In the genomic region with DNA sequence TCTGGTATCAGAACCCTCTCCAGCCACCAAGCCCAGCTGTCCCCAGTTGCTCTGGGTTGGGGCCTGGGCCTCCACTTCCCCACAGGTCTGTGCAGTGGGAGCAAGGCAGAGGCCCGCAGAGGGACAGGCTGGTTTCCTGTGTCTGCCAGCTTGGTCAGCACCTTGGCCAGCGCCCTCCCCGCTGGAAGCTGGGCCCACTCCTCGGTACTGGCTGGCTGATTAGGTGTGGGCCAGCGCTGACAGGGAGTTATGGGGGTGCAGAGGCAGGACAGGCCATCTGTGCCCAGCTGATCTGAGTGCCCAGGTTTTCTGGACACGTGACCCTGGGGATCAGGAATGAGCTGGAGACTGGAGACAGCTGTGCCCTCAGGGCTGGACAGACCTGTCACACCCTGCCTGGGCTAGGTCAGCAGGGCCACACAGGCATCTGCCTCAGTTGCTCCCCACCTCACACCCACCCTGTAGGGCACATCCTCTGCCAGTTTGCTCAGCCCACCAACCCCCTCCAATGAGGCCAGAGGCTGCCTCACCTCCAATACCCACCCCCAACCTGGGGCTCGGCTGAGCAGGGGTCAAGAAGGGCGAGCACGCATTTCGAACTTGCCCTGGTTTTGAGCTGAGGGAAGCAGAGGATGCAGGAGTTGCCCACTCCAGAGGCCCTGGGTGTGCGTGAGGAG, we compare ENCODE assay signal across 1 cellular context.
A peak's percentile ranks its signal among the peaks of the same experiment; 100 is the strongest.
TF ChIP-seq lines count a peak whose summit lies in the region.

No MANE protein-coding gene starts in this region.

TF ChIP-seq in HepG2, 621 proteins besides CTCF, POLR2A, EP300 and RAD21 (continued from another document and continues in another):
- TF ChIP-seq, protein P1, sequence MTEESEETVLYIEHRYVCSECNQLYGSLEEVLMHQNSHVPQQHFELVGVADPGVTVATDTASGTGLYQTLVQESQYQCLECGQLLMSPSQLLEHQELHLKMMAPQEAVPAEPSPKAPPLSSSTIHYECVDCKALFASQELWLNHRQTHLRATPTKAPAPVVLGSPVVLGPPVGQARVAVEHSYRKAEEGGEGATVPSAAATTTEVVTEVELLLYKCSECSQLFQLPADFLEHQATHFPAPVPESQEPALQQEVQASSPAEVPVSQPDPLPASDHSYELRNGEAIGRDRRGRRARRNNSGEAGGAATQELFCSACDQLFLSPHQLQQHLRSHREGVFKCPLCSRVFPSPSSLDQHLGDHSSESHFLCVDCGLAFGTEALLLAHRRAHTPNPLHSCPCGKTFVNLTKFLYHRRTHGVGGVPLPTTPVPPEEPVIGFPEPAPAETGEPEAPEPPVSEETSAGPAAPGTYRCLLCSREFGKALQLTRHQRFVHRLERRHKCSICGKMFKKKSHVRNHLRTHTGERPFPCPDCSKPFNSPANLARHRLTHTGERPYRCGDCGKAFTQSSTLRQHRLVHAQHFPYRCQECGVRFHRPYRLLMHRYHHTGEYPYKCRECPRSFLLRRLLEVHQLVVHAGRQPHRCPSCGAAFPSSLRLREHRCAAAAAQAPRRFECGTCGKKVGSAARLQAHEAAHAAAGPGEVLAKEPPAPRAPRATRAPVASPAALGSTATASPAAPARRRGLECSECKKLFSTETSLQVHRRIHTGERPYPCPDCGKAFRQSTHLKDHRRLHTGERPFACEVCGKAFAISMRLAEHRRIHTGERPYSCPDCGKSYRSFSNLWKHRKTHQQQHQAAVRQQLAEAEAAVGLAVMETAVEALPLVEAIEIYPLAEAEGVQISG (CRISPR knock-in tag; IDR thresholded peaks at IDR 0.05) = peak; percentile 74
- TF ChIP-seq SAFB2 (CRISPR knock-in tag; IDR thresholded peaks at IDR 0.05; ENCODE audit: borderline replicate concordance, low read depth) = no peak
- TF ChIP-seq ZNF782 (CRISPR knock-in tag; IDR thresholded peaks at IDR 0.05; ENCODE audit: borderline replicate concordance) = 0 out of 2 replicates have a peak, but pooled peaks have one; percentile 48
- no peak; the same call in 1 of the 2 replicates for TF ChIP-seq SATB2 (CRISPR knock-in tag; IDR thresholded peaks at IDR 0.05)
- no peak for TF ChIP-seq GLI4 (CRISPR knock-in tag; IDR thresholded peaks at IDR 0.05; ENCODE audit: borderline replicate concordance)
- TF ChIP-seq, protein P2, sequence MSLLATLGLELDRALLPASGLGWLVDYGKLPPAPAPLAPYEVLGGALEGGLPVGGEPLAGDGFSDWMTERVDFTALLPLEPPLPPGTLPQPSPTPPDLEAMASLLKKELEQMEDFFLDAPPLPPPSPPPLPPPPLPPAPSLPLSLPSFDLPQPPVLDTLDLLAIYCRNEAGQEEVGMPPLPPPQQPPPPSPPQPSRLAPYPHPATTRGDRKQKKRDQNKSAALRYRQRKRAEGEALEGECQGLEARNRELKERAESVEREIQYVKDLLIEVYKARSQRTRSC (CRISPR knock-in tag; IDR thresholded peaks at IDR 0.05; ENCODE audit: low read depth) = no peak
- TF ChIP-seq, protein P3, sequence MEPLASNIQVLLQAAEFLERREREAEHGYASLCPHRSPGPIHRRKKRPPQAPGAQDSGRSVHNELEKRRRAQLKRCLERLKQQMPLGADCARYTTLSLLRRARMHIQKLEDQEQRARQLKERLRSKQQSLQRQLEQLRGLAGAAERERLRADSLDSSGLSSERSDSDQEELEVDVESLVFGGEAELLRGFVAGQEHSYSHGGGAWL (CRISPR knock-in tag; IDR thresholded peaks at IDR 0.05) = peak; percentile 77; the same call in 1 of the 2 replicates
- no peak for TF ChIP-seq ZNF33B (CRISPR knock-in tag; IDR thresholded peaks at IDR 0.05)
- TF ChIP-seq MXD4 (CRISPR knock-in tag; IDR thresholded peaks at IDR 0.05) = peak; percentile 66; the same call in 1 of the 2 replicates
- TF ChIP-seq, protein P4, sequence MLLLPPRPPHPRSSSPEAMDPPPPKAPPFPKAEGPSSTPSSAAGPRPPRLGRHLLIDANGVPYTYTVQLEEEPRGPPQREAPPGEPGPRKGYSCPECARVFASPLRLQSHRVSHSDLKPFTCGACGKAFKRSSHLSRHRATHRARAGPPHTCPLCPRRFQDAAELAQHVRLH (CRISPR knock-in tag; IDR thresholded peaks at IDR 0.05; ENCODE audit: borderline replicate concordance, low read depth) = peak; percentile 89; the same call in 1 of the 2 replicates
- 0 out of 2 replicates have a peak, but pooled peaks have one; percentile 44 for TF ChIP-seq ZNF629 (CRISPR knock-in tag; conservative IDR thresholded peaks at IDR 0.05)
- no peak for TF ChIP-seq NR2F1 (CRISPR knock-in tag; IDR thresholded peaks at IDR 0.05)
- TF ChIP-seq SALL1 (CRISPR knock-in tag; IDR thresholded peaks at IDR 0.05) = peak; percentile 93
- TF ChIP-seq ZNF230 (CRISPR knock-in tag; IDR thresholded peaks at IDR 0.05) = peak; percentile 90; the same call in 1 of the 2 replicates
- peak; percentile 60; the same call in 1 of the 2 replicates for TF ChIP-seq ZIK1 (CRISPR knock-in tag; IDR thresholded peaks at IDR 0.05; ENCODE audit: borderline replicate concordance, low read depth)
- TF ChIP-seq NKX3-1 (CRISPR knock-in tag; IDR thresholded peaks at IDR 0.05) = peak; percentile 81; the same call in 1 of the 2 replicates
- TF ChIP-seq GABPB1 (CRISPR knock-in tag; IDR thresholded peaks at IDR 0.05) = 0 out of 2 replicates have a peak, but pooled peaks have one; percentile 21
- peak; percentile 73; the same call in 1 of the 2 replicates for TF ChIP-seq ZFYVE20 (CRISPR knock-in tag; IDR thresholded peaks at IDR 0.05; ENCODE audit: borderline replicate concordance, low read depth)
- TF ChIP-seq KDM2A (CRISPR knock-in tag; IDR thresholded peaks at IDR 0.05; ENCODE audit: borderline replicate concordance, low read depth) = peak; percentile 47; the same call in 1 of the 2 replicates
- 0 out of 2 replicates have a peak, but pooled peaks have one; percentile 39 for TF ChIP-seq ZNF510 (CRISPR knock-in tag; IDR thresholded peaks at IDR 0.05; ENCODE audit: low read depth)
- TF ChIP-seq ZNF816 (CRISPR knock-in tag; IDR thresholded peaks at IDR 0.05; ENCODE audit: borderline replicate concordance) = 0 out of 2 replicates have a peak, but pooled peaks have one; percentile 24
- TF ChIP-seq ZNF121 (CRISPR knock-in tag; IDR thresholded peaks at IDR 0.05) = no peak
- TF ChIP-seq NFE2L2 (IDR thresholded peaks at IDR 0.05; ENCODE audit: low read length) = no peak
- peak; percentile 77; the same call in 1 of the 2 replicates for TF ChIP-seq ZFP90 (CRISPR knock-in tag; IDR thresholded peaks at IDR 0.05; ENCODE audit: borderline replicate concordance)
- TF ChIP-seq ZBTB21 (CRISPR knock-in tag; IDR thresholded peaks at IDR 0.05) = no peak
- no peak; the same call in 1 of the 2 replicates for TF ChIP-seq MTA1 (CRISPR knock-in tag; IDR thresholded peaks at IDR 0.05; ENCODE audit: borderline replicate concordance)
- TF ChIP-seq KLF11 (CRISPR knock-in tag; IDR thresholded peaks at IDR 0.05) = peak; percentile 92
- TF ChIP-seq, protein P5, sequence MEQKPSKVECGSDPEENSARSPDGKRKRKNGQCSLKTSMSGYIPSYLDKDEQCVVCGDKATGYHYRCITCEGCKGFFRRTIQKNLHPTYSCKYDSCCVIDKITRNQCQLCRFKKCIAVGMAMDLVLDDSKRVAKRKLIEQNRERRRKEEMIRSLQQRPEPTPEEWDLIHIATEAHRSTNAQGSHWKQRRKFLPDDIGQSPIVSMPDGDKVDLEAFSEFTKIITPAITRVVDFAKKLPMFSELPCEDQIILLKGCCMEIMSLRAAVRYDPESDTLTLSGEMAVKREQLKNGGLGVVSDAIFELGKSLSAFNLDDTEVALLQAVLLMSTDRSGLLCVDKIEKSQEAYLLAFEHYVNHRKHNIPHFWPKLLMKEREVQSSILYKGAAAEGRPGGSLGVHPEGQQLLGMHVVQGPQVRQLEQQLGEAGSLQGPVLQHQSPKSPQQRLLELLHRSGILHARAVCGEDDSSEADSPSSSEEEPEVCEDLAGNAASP (CRISPR knock-in tag; IDR thresholded peaks at IDR 0.05; ENCODE audit: borderline replicate concordance) = peak; percentile 56; the same call in 1 of the 2 replicates
- TF ChIP-seq ZNF44 (CRISPR knock-in tag; IDR thresholded peaks at IDR 0.05) = no peak
- peak; percentile 60; the same call in 1 of the 2 replicates for TF ChIP-seq ZNF746 (CRISPR knock-in tag; IDR thresholded peaks at IDR 0.05)
- peak; percentile 79; the same call in 1 of the 2 replicates for TF ChIP-seq ZNF720 (CRISPR knock-in tag; IDR thresholded peaks at IDR 0.05)
- TF ChIP-seq, protein P6, sequence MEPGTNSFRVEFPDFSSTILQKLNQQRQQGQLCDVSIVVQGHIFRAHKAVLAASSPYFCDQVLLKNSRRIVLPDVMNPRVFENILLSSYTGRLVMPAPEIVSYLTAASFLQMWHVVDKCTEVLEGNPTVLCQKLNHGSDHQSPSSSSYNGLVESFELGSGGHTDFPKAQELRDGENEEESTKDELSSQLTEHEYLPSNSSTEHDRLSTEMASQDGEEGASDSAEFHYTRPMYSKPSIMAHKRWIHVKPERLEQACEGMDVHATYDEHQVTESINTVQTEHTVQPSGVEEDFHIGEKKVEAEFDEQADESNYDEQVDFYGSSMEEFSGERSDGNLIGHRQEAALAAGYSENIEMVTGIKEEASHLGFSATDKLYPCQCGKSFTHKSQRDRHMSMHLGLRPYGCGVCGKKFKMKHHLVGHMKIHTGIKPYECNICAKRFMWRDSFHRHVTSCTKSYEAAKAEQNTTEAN (CRISPR knock-in tag; conservative IDR thresholded peaks at IDR 0.05) = peak; percentile 84
- peak; percentile 60; the same call in 1 of the 2 replicates for TF ChIP-seq ZNF614 (CRISPR knock-in tag; IDR thresholded peaks at IDR 0.05; ENCODE audit: borderline replicate concordance)
- 0 out of 2 replicates have a peak, but pooled peaks have one; percentile 33 for TF ChIP-seq REPIN1 (CRISPR knock-in tag; IDR thresholded peaks at IDR 0.05; ENCODE audit: borderline replicate concordance, low read depth)
- TF ChIP-seq, protein P7, sequence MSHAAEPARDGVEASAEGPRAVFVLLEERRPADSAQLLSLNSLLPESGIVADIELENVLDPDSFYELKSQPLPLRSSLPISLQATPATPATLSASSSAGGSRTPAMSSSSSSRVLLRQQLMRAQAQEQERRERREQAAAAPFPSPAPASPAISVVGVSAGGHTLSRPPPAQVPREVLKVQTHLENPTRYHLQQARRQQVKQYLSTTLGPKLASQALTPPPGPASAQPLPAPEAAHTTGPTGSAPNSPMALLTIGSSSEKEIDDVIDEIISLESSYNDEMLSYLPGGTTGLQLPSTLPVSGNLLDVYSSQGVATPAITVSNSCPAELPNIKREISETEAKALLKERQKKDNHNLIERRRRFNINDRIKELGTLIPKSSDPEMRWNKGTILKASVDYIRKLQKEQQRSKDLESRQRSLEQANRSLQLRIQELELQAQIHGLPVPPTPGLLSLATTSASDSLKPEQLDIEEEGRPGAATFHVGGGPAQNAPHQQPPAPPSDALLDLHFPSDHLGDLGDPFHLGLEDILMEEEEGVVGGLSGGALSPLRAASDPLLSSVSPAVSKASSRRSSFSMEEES (CRISPR knock-in tag; IDR thresholded peaks at IDR 0.05) = peak; percentile 75
- TF ChIP-seq ZBTB38 (CRISPR knock-in tag; IDR thresholded peaks at IDR 0.05) = peak; percentile 46; the same call in 1 of the 2 replicates
- TF ChIP-seq ZBTB7A (CRISPR knock-in tag; IDR thresholded peaks at IDR 0.05) = peak; percentile 40; the same call in 1 of the 2 replicates
- TF ChIP-seq TAF1 (CRISPR knock-in tag; IDR thresholded peaks at IDR 0.05) = 0 out of 2 replicates have a peak, but pooled peaks have one; percentile 19
- no peak for TF ChIP-seq CBFB (CRISPR knock-in tag; IDR thresholded peaks at IDR 0.05)
- TF ChIP-seq SRY (CRISPR knock-in tag; IDR thresholded peaks at IDR 0.05) = peak; percentile 92
- TF ChIP-seq MEIS1 (CRISPR knock-in tag; IDR thresholded peaks at IDR 0.05; ENCODE audit: borderline replicate concordance) = peak; percentile 42; the same call in 1 of the 2 replicates
- TF ChIP-seq MIER2 (CRISPR knock-in tag; IDR thresholded peaks at IDR 0.05) = peak; percentile 98
- TF ChIP-seq KLF6 (CRISPR knock-in tag; IDR thresholded peaks at IDR 0.05) = peak; percentile 84
- TF ChIP-seq MEIS2 (CRISPR knock-in tag; IDR thresholded peaks at IDR 0.05) = peak; percentile 82
- peak; percentile 80; the same call in 1 of the 2 replicates for TF ChIP-seq ZFP37 (CRISPR knock-in tag; IDR thresholded peaks at IDR 0.05; ENCODE audit: borderline replicate concordance)
- TF ChIP-seq PHF8 (CRISPR knock-in tag; IDR thresholded peaks at IDR 0.05) = peak; percentile 35; the same call in 1 of the 2 replicates
- 0 out of 2 replicates have a peak, but pooled peaks have one; percentile 68 for TF ChIP-seq ZNF543 (CRISPR knock-in tag; IDR thresholded peaks at IDR 0.05)
- TF ChIP-seq, protein P8, sequence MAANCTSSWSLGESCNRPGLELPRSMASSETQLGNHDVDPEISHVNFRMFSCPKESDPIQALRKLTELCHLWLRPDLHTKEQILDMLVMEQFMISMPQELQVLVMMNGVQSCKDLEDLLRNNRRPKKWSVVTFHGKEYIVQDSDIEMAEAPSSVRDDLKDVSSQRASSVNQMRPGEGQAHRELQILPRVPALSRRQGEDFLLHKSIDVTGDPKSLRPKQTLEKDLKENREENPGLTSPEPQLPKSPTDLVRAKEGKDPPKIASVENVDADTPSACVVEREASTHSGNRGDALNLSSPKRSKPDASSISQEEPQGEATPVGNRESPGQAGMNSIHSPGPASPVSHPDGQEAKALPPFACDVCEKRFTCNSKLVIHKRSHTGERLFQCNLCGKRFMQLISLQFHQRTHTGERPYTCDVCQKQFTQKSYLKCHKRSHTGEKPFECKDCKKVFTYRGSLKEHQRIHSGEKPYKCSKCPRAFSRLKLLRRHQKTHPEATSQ (CRISPR knock-in tag; IDR thresholded peaks at IDR 0.05; ENCODE audit: borderline replicate concordance) = no peak
- TF ChIP-seq RXRB (CRISPR knock-in tag; IDR thresholded peaks at IDR 0.05; ENCODE audit: borderline replicate concordance) = peak; percentile 53
- peak; percentile 66 for TF ChIP-seq ARNTL (CRISPR knock-in tag; IDR thresholded peaks at IDR 0.05)
- peak; percentile 95 for TF ChIP-seq BORCS8-MEF2B (CRISPR knock-in tag; IDR thresholded peaks at IDR 0.05)
- TF ChIP-seq AHR (CRISPR knock-in tag; IDR thresholded peaks at IDR 0.05) = peak; percentile 56; the same call in 1 of the 2 replicates
- no peak for TF ChIP-seq HIVEP1 (CRISPR knock-in tag; IDR thresholded peaks at IDR 0.05)
- peak; percentile 74; the same call in 1 of the 2 replicates for TF ChIP-seq ARNT2 (CRISPR knock-in tag; IDR thresholded peaks at IDR 0.05; ENCODE audit: low read depth)
- TF ChIP-seq TEAD2 (CRISPR knock-in tag; IDR thresholded peaks at IDR 0.05) = 0 out of 2 replicates have a peak, but pooled peaks have one; percentile 35
